ENCODE assay signal across 8 cellular contexts in the genomic region with DNA sequence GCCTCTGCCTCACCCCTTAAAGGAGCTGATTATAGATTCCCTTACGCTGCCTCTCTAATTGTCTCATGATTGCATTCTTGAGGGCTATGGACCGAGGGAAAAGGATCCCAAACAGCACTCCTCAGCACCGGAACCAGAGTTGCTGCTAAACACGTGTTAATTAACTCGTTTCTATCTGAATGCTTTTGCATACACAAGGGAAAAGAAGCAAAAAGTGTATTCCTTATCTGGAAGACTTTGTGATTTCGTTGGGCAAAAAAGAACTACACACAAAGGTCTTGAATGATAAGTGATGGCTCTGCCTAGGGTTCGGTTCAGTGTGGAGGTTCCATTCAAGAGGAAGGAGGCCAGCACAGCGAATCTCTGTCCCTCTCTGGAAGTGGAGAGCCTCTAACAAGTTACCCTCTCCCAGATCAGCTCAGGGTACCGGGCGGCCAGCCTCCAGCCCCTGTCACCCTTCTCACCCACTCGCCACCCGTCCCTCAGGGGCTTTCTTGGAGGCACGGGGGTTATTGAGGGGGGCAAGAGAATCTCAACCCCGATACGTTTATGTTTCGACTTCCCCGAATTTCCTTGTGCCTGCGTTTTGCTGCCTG. TPM values are rescaled to one million over a fixed set of nuclear protein-coding genes. Genes with fewer than 3 reads are reported as not detected.
DNase-seq lines count a peak whose midpoint lies in the region; ATAC-seq, FAIRE-seq and TF ChIP-seq lines count a peak whose summit lies in the region.

No MANE protein-coding gene starts in this region.

- H4K20me1 ChIP-seq in K562 (replicated peaks; ENCODE audit: control insufficient read depth, insufficient read depth, low read length), result peaks cover 10% of the 10 kb centered on the region

- TF ChIP-seq POLR2A in K562 (conservative IDR thresholded peaks at IDR 0.05) (no peak), right lobe of liver (IDR thresholded peaks at IDR 0.05) (no peak)

- peak overlapping the region; percentile 84 for H3K4me3 ChIP-seq in K562
- peak overlapping the region; percentile 85 to 92 (median 87) for H3K4me3 ChIP-seq in right lobe of liver

- peaks cover 50% of the 10 kb centered on the region for H3K79me2 ChIP-seq in K562 (ENCODE audit: control insufficient read depth, insufficient read depth, low read length)

- FAIRE-seq in K562 (lab: Jason Lieb, UNC), result peak; percentile 72

- no peak for TF ChIP-seq EP300 in K562 (IDR thresholded peaks at IDR 0.05; ENCODE audit: low read length)

- TF ChIP-seq CTCF in K562 (IDR thresholded peaks at IDR 0.05 in 2 of 3, conservative IDR thresholded peaks at IDR 0.05 in 1 of 3; ENCODE audit: insufficient read depth in 2 of 3, low read depth in 1 of 3, low read length in 3 of 3) (no peak), right lobe of liver (IDR thresholded peaks at IDR 0.05) (no peak)

- no peaks in the 10 kb centered on the region for H3K9me1 ChIP-seq in K562 (ENCODE audit: control insufficient read depth, insufficient read depth, low read length)

- ATAC-seq in K562 (no peak), right lobe of liver (no peak), GM19023 (IDR thresholded peaks at IDR 0.05; ENCODE audit: unreplicated experiment) (no peak)

- H3K4me1 ChIP-seq in K562 (replicated peaks in 1 of 2; ENCODE audit: control insufficient read depth in 2 of 2, insufficient read depth in 2 of 2, low read length in 2 of 2) (peaks cover 57 to 75% of the 10 kb centered on the region in 2 experiments), right lobe of liver (peaks cover 0 to 40% (median 16%) of the 10 kb centered on the region in 4 donors)

- H3K9me3 ChIP-seq in K562 (replicated peaks; ENCODE audit: control insufficient read depth, insufficient read depth, low read depth, low read length), result no peaks in the 10 kb centered on the region
- no peaks in the 10 kb centered on the region for H3K9me3 ChIP-seq in right lobe of liver

- POLR2A ChIA-PET in K562 (lab: Yijun Ruan, JAX), result interaction anchor here (0.6 to 1.7 kb wide), 6 partner anchors 9 to 159 kb away, joined by 3 to 9 read pairs (median 5); a partner anchor contains a TSS

- 2% methylated on average over 18 of the region's 18 CpGs for WGBS in K562 (ENCODE audit: insufficient coverage, low coverage, missing lambda C conversion rate)
- WGBS in right lobe of liver (ENCODE audit: insufficient coverage, low coverage, low lambda C conversion rate, missing lambda C conversion rate), result 3% methylated on average over 14 of the region's 18 CpGs

- H3K27me3 ChIP-seq in K562 (ENCODE audit: control insufficient read depth in 2 of 2, insufficient read depth in 2 of 2, low read length in 2 of 2) (no peaks in the 10 kb centered on the region), right lobe of liver (no peaks in the 10 kb centered on the region)

- peak overlapping the region; percentile 94 for H3K4me2 ChIP-seq in K562 (ENCODE audit: insufficient read depth, low read length)

- no peak for TF ChIP-seq RAD21 in K562 (CRISPR knock-in tag; conservative IDR thresholded peaks at IDR 0.05 in 1 of 2, IDR thresholded peaks at IDR 0.05 in 1 of 2)

- DNase-seq in G401 (ENCODE audit: low spot score) (peak; percentile 45), MV-4-11 (lab: John Stamatoyannopoulos, UW) (peak; percentile 24), K562 (ENCODE audit: extremely low read depth in 1 of 4, low spot score in 3 of 4) (peak in 1 of 4 experiments; percentile 62), right lobe of liver (no peak), superior temporal gyrus (ENCODE audit: extremely low spot score) (peak; percentile 78), D341Med (ENCODE audit: low spot score) (no peak), DMS153 (lab: John Stamatoyannopoulos, UW) (no peak)

- peaks cover 15% of the 10 kb centered on the region; the same call in 2 of the 3 replicates for H3K36me3 ChIP-seq in K562 (ENCODE audit: control insufficient read depth, insufficient read depth, low read length)
- no peaks in the 10 kb centered on the region for H3K36me3 ChIP-seq in right lobe of liver

- intact Hi-C loops in K562 (cut with micrococcal nuclease), result loop anchor here (1.0 kb wide), 3 partner anchors 20 to 51 kb away; a partner anchor contains a TSS
- intact Hi-C loops in right lobe of liver (cut with DNase I), result no loop called here

- peak overlapping the region; percentile 90 for H3K27ac ChIP-seq in K562 (ENCODE audit: extremely low read depth, low read depth, low read length)
- H3K27ac ChIP-seq in right lobe of liver, result peak overlapping the region; percentile 89 to 96 (median 94)

- H2AFZ ChIP-seq in K562 (ENCODE audit: low read depth, low read length), result peak overlapping the region; percentile 91

- in situ Hi-C loops in G401 (cut with HindIII; ENCODE audit: low sequenced_read_pairs) (no loop called here), K562 (cut with MboI) (no loop called here)

- peak overlapping the region; percentile 85 to 91 for H3K9ac ChIP-seq in K562 (ENCODE audit: insufficient read depth in 1 of 2, low read depth in 2 of 2, low read length in 2 of 2)

- CTCF ChIA-PET in K562 (lab: Yijun Ruan, JAX; ENCODE audit: low intra/inter-chr PET ratio), result interaction anchor here (0.5 to 1.7 kb wide), 5 partner anchors 21 to 185 kb away, joined by 3 to 8 read pairs (median 3); a partner anchor contains a TSS

- BruUV-seq in K562 (replicated peaks; lab: Mats Ljungman, UMichigan), result no TSS peak

RNA-seq across cellular contexts. Expression of a gene that starts 0.5 kb away (rescaled TPM):
- 363 and 382 TPM in 2 replicates for total RNA-seq in G401 (2014; rRNA removed; shearing (Covaris generic))
- 230 and 845 TPM in 2 replicates for total RNA-seq in K562 (2011; cell fraction: chromatin; rRNA removed; ENCODE audit: low replicate concordance)
- total RNA-seq in K562 (2011; cell fraction: nucleolus; rRNA removed), result 746 and 756 TPM in 2 replicates
- total RNA-seq in K562 (2011; cell fraction: nucleoplasm; rRNA removed), result 367 and 388 TPM in 2 replicates
- total RNA-seq in K562 (2014; rRNA removed) (360 and 417 TPM in 2 replicates), K562 (2014; rRNA removed; fragmentation: Illumina TruSeq; extraction: Trizol) (32.6 and 55.0 TPM in 2 replicates), K562 (2015; rRNA removed; fragmentation: Illumina TruSeq; extraction: Trizol) (130 and 132 TPM in 2 replicates), K562 (2021) (363 and 375 TPM in 2 replicates), right lobe of liver (100 to 1,000 TPM in 4 of 6 experiments, 10 to 100 TPM in 2; 74.0 to 140 (median 106) TPM)
- polyA plus RNA-seq in K562 (2011; rRNA removed) (69.2 and 85.2 TPM in 2 replicates), K562 (2014; fragmentation: Illumina TruSeq; extraction: Trizol) (166 and 212 TPM in 2 replicates), K562 (2014; fragmentation: Nextera tagmentation; extraction: Ambion mirVana) (10 to 100 TPM; 11.4 to 28.8 TPM), K562 (2014; rRNA removed) (306 and 316 TPM in 2 replicates)
- polyA plus RNA-seq in K562 (2011; cell fraction: cytosol; rRNA removed), result 68.0 and 147 TPM in 2 replicates
- 438 and 829 TPM in 2 replicates for polyA plus RNA-seq in K562 (2011; cell fraction: nucleus; rRNA removed)
- 243 and 347 TPM in 2 replicates for polyA plus RNA-seq in K562 (2012)
- polyA minus RNA-seq in K562 (2011; rRNA and poly(A)+ RNA removed), result 29.9 and 60.1 TPM in 2 replicates
- polyA minus RNA-seq in K562 (2011; cell fraction: cytosol; rRNA and poly(A)+ RNA removed), result 79.9 and 106 TPM in 2 replicates
- polyA minus RNA-seq in K562 (2011; cell fraction: nucleus; rRNA and poly(A)+ RNA removed), result 138 and 143 TPM in 2 replicates

RNA-seq across cellular contexts. Expression of a gene that starts 1.2 kb away (rescaled TPM):
- 18.5 and 25.3 TPM in 2 replicates for total RNA-seq in G401 (2014; rRNA removed; shearing (Covaris generic))
- 19.7 and 25.7 TPM in 2 replicates for total RNA-seq in K562 (2011; cell fraction: chromatin; rRNA removed; ENCODE audit: low replicate concordance)
- total RNA-seq in K562 (2011; cell fraction: nucleolus; rRNA removed), result 30.0 and 32.9 TPM in 2 replicates
- total RNA-seq in K562 (2011; cell fraction: nucleoplasm; rRNA removed), result 23.7 and 24.5 TPM in 2 replicates
- total RNA-seq in K562 (2014; rRNA removed) (38.0 and 53.5 TPM in 2 replicates), K562 (2014; rRNA removed; fragmentation: Illumina TruSeq; extraction: Trizol) (11.8 and 20.3 TPM in 2 replicates), K562 (2015; rRNA removed; fragmentation: Illumina TruSeq; extraction: Trizol) (32.2 and 35.8 TPM in 2 replicates), K562 (2021) (25.0 and 25.3 TPM in 2 replicates), right lobe of liver (1 to 10 TPM; 5.0 to 9.6 (median 6.1) TPM)
- polyA plus RNA-seq in K562 (2011; rRNA removed) (27.5 and 28.6 TPM in 2 replicates), K562 (2014; fragmentation: Illumina TruSeq; extraction: Trizol) (29.0 and 34.3 TPM in 2 replicates), K562 (2014; fragmentation: Nextera tagmentation; extraction: Ambion mirVana) (10 to 100 TPM in 1 of 2 experiments, 1 to 10 TPM in 1; 3.2 to 18.1 TPM), K562 (2014; rRNA removed) (25.6 and 28.4 TPM in 2 replicates)
- polyA plus RNA-seq in K562 (2011; cell fraction: cytosol; rRNA removed), result 47.3 and 82.3 TPM in 2 replicates
- 35.2 and 43.5 TPM in 2 replicates for polyA plus RNA-seq in K562 (2011; cell fraction: nucleus; rRNA removed)
- polyA plus RNA-seq in K562 (2012), result 36.0 and 38.1 TPM in 2 replicates
- 25.6 and 37.1 TPM in 2 replicates for polyA minus RNA-seq in K562 (2011; rRNA and poly(A)+ RNA removed)
- 13.6 and 28.1 TPM in 2 replicates for polyA minus RNA-seq in K562 (2011; cell fraction: cytosol; rRNA and poly(A)+ RNA removed)
- polyA minus RNA-seq in K562 (2011; cell fraction: nucleus; rRNA and poly(A)+ RNA removed), result 15.5 and 21.0 TPM in 2 replicates

RNA-seq across cellular contexts. Expression of a gene that starts 10.5 kb away (rescaled TPM):
- total RNA-seq in G401 (2014; rRNA removed; shearing (Covaris generic)), result not detected in 2 replicates
- total RNA-seq in K562 (2011; cell fraction: chromatin; rRNA removed; ENCODE audit: low replicate concordance), result 11.1 and 29.9 TPM in 2 replicates
- total RNA-seq in K562 (2011; cell fraction: nucleolus; rRNA removed), result 11.7 and 12.1 TPM in 2 replicates
- 11.4 and 19.2 TPM in 2 replicates for total RNA-seq in K562 (2011; cell fraction: nucleoplasm; rRNA removed)
- total RNA-seq in K562 (2014; rRNA removed), result 0.32 and 1.5 TPM in 2 replicates
- total RNA-seq in K562 (2014; rRNA removed; fragmentation: Illumina TruSeq; extraction: Trizol), result 0.32 and 0.40 TPM in 2 replicates
- 0.87 and 0.98 TPM in 2 replicates for total RNA-seq in K562 (2015; rRNA removed; fragmentation: Illumina TruSeq; extraction: Trizol)
- 2.9 and 3.2 TPM in 2 replicates for total RNA-seq in K562 (2021)
- polyA plus RNA-seq in K562 (2011; rRNA removed), result 1.3 and 2.7 TPM in 2 replicates
- 2.1 and 3.3 TPM in 2 replicates for polyA plus RNA-seq in K562 (2011; cell fraction: cytosol; rRNA removed)
- 18.1 and 42.9 TPM in 2 replicates for polyA plus RNA-seq in K562 (2011; cell fraction: nucleus; rRNA removed)
- polyA plus RNA-seq in K562 (2012), result 5.5 and 18.9 TPM in 2 replicates
- polyA plus RNA-seq in K562 (2014; fragmentation: Illumina TruSeq; extraction: Trizol), result 2.4 and 2.7 TPM in 2 replicates
- under 1 TPM; 0.11 to 0.44 TPM for polyA plus RNA-seq in K562 (2014; fragmentation: Nextera tagmentation; extraction: Ambion mirVana)
- 3.3 and 5.0 TPM in 2 replicates for polyA plus RNA-seq in K562 (2014; rRNA removed)
- not detected in 2 replicates for polyA minus RNA-seq in K562 (2011; rRNA and poly(A)+ RNA removed)
- 0.64 and 1.5 TPM in 2 replicates for polyA minus RNA-seq in K562 (2011; cell fraction: cytosol; rRNA and poly(A)+ RNA removed)
- polyA minus RNA-seq in K562 (2011; cell fraction: nucleus; rRNA and poly(A)+ RNA removed), result 2.7 and 3.0 TPM in 2 replicates
- total RNA-seq in right lobe of liver, result 1 to 10 TPM in 5 of 6 experiments, under 1 TPM in 1; 0.53 to 1.2 (median 1.2) TPM

RNA-seq across cellular contexts. Expression of a gene that starts 21.7 kb away (rescaled TPM):
- 57.2 and 62.9 TPM in 2 replicates for total RNA-seq in G401 (2014; rRNA removed; shearing (Covaris generic))
- 153 and 539 TPM in 2 replicates for total RNA-seq in K562 (2011; cell fraction: chromatin; rRNA removed; ENCODE audit: low replicate concordance)
- 501 and 515 TPM in 2 replicates for total RNA-seq in K562 (2011; cell fraction: nucleolus; rRNA removed)
- total RNA-seq in K562 (2011; cell fraction: nucleoplasm; rRNA removed), result 225 and 261 TPM in 2 replicates
- 114 and 139 TPM in 2 replicates for total RNA-seq in K562 (2014; rRNA removed)
- 8.3 and 12.6 TPM in 2 replicates for total RNA-seq in K562 (2014; rRNA removed; fragmentation: Illumina TruSeq; extraction: Trizol)
- total RNA-seq in K562 (2015; rRNA removed; fragmentation: Illumina TruSeq; extraction: Trizol), result 50.3 and 55.4 TPM in 2 replicates
- total RNA-seq in K562 (2021), result 106 and 112 TPM in 2 replicates
- polyA plus RNA-seq in K562 (2011; rRNA removed), result 48.2 and 69.4 TPM in 2 replicates
- polyA plus RNA-seq in K562 (2011; cell fraction: cytosol; rRNA removed), result 50.7 and 105 TPM in 2 replicates
- 711 and 1,075 TPM in 2 replicates for polyA plus RNA-seq in K562 (2011; cell fraction: nucleus; rRNA removed)
- polyA plus RNA-seq in K562 (2012), result 70.9 and 124 TPM in 2 replicates
- 38.2 and 53.4 TPM in 2 replicates for polyA plus RNA-seq in K562 (2014; fragmentation: Illumina TruSeq; extraction: Trizol)
- polyA plus RNA-seq in K562 (2014; fragmentation: Nextera tagmentation; extraction: Ambion mirVana), result 1 to 10 TPM in 1 of 2 experiments, under 1 TPM in 1; 0.51 to 2.7 TPM
- polyA plus RNA-seq in K562 (2014; rRNA removed), result 150 and 181 TPM in 2 replicates
- polyA minus RNA-seq in K562 (2011; rRNA and poly(A)+ RNA removed), result 18.8 and 24.7 TPM in 2 replicates
- 22.8 and 23.4 TPM in 2 replicates for polyA minus RNA-seq in K562 (2011; cell fraction: cytosol; rRNA and poly(A)+ RNA removed)
- polyA minus RNA-seq in K562 (2011; cell fraction: nucleus; rRNA and poly(A)+ RNA removed), result 187 and 189 TPM in 2 replicates
- total RNA-seq in right lobe of liver, result 10 to 100 TPM; 33.4 to 48.8 (median 43.9) TPM

RNA-seq across cellular contexts. Expression of a gene that starts 24.4 kb away (rescaled TPM):
- total RNA-seq in G401 (2014; rRNA removed; shearing (Covaris generic)), result 94.3 and 112 TPM in 2 replicates
- total RNA-seq in K562 (2011; cell fraction: chromatin; rRNA removed; ENCODE audit: low replicate concordance), result 28.8 and 70.7 TPM in 2 replicates
- 113 and 126 TPM in 2 replicates for total RNA-seq in K562 (2011; cell fraction: nucleolus; rRNA removed)
- 72.2 and 72.4 TPM in 2 replicates for total RNA-seq in K562 (2011; cell fraction: nucleoplasm; rRNA removed)
- 189 and 255 TPM in 2 replicates for total RNA-seq in K562 (2014; rRNA removed)
- 19.4 and 21.4 TPM in 2 replicates for total RNA-seq in K562 (2014; rRNA removed; fragmentation: Illumina TruSeq; extraction: Trizol)
- 86.3 and 97.0 TPM in 2 replicates for total RNA-seq in K562 (2015; rRNA removed; fragmentation: Illumina TruSeq; extraction: Trizol)
- total RNA-seq in K562 (2021), result 233 and 241 TPM in 2 replicates
- polyA plus RNA-seq in K562 (2011; rRNA removed), result 38.4 and 59.7 TPM in 2 replicates
- 86.5 and 297 TPM in 2 replicates for polyA plus RNA-seq in K562 (2011; cell fraction: cytosol; rRNA removed)
- 123 and 249 TPM in 2 replicates for polyA plus RNA-seq in K562 (2011; cell fraction: nucleus; rRNA removed)
- polyA plus RNA-seq in K562 (2012), result 165 and 183 TPM in 2 replicates
- polyA plus RNA-seq in K562 (2014; fragmentation: Illumina TruSeq; extraction: Trizol), result 74.1 and 210 TPM in 2 replicates
- polyA plus RNA-seq in K562 (2014; fragmentation: Nextera tagmentation; extraction: Ambion mirVana), result under 1 TPM; 0.14 to 0.34 TPM
- polyA plus RNA-seq in K562 (2014; rRNA removed), result 195 and 207 TPM in 2 replicates
- 8.2 and 12.5 TPM in 2 replicates for polyA minus RNA-seq in K562 (2011; rRNA and poly(A)+ RNA removed)
- 52.4 and 69.4 TPM in 2 replicates for polyA minus RNA-seq in K562 (2011; cell fraction: cytosol; rRNA and poly(A)+ RNA removed)
- 18.0 and 20.3 TPM in 2 replicates for polyA minus RNA-seq in K562 (2011; cell fraction: nucleus; rRNA and poly(A)+ RNA removed)
- 10 to 100 TPM; 27.7 to 63.1 (median 41.8) TPM for total RNA-seq in right lobe of liver

Comparison
In these comparisons a context has a peak if more than half of its experiments do, and no peak if none do; other contexts are left out.
1. DNase-seq: peak in G401 (single experiment), MV-4-11 (single experiment) and superior temporal gyrus (single experiment); none in right lobe of liver (0 of 3), D341Med (single experiment) and DMS153 (single experiment).